ENCODE assay signal across 12 cellular contexts in genomic region chr11:117172678-117173421, GRCh38. TPM values are rescaled to one million over a fixed set of nuclear protein-coding genes. Genes with fewer than 3 reads are reported as not detected.
DNase-seq lines count a peak whose midpoint lies in the region; ATAC-seq, FAIRE-seq and TF ChIP-seq lines count a peak whose summit lies in the region.
"Had no signal": no experiment of that assay in that cellular context is flagged by ENCODE, and none has a peak within 500 bp of the region (broad histone marks: within the 10 kb centered on the region; RNA-seq: fewer than 3 reads in every experiment).

No MANE protein-coding gene starts in this region.

- TF ChIP-seq POLR2A in GM12892 (IDR thresholded peaks at IDR 0.05; ENCODE audit: low read depth, low read length) (no peak), heart left ventricle (IDR thresholded peaks at IDR 0.05) (no peak)

- FAIRE-seq in GM12892 (lab: Jason Lieb, UNC) (peak; percentile 80), urothelium cell line (lab: Jason Lieb, UNC) (no peak)

- no peaks in the 10 kb centered on the region for H3K27me3 Mint-ChIP-seq in activated T-helper 17 cell treated with anti-CD3 and anti-CD28 coated beads, Interleukin-2, amount 50 U/mL, for 72 hours

- H3K27ac Mint-ChIP-seq in activated T-helper 17 cell treated with anti-CD3 and anti-CD28 coated beads, Interleukin-2, amount 50 U/mL, for 72 hours = peak overlapping the region; percentile 38

- ATAC-seq in activated T-helper 17 cell treated with anti-CD3 and anti-CD28 coated beads, Interleukin-2, amount 50 U/mL, for 72 hours (replicated peaks) = no peak
- ATAC-seq in heart left ventricle = peak; percentile 10 to 43 (median 34)
- no peak for ATAC-seq in HG03442 (IDR thresholded peaks at IDR 0.05; ENCODE audit: unreplicated experiment)

- intact Hi-C loops in heart left ventricle (cut with DNase I) = no loop called here

- peak overlapping the region in 10 of 12 donors; percentile 11 to 86 (median 48) for H3K27ac ChIP-seq in heart left ventricle

- H3K4me3 ChIP-seq in heart left ventricle = no peak overlapping the region
- H3K4me3 ChIP-seq: ascending aorta had no signal

- H3K4me1 Mint-ChIP-seq in activated T-helper 17 cell treated with anti-CD3 and anti-CD28 coated beads, Interleukin-2, amount 50 U/mL, for 72 hours = peaks cover 4% of the 10 kb centered on the region

- 56 to 63% (median 60%) methylated on average over 14 of the region's 14 CpGs for WGBS in heart left ventricle, 4 donors

- no peaks in the 10 kb centered on the region for H3K9me3 Mint-ChIP-seq in activated T-helper 17 cell treated with anti-CD3 and anti-CD28 coated beads, Interleukin-2, amount 50 U/mL, for 72 hours

- H3K4me1 ChIP-seq in heart left ventricle = peaks cover 0 to 39% (median 24%) of the 10 kb centered on the region in 12 donors

- TF ChIP-seq CTCF in heart left ventricle (IDR thresholded peaks at IDR 0.05) = no peak

- H3K4me3 Mint-ChIP-seq in activated T-helper 17 cell treated with anti-CD3 and anti-CD28 coated beads, Interleukin-2, amount 50 U/mL, for 72 hours = no peak overlapping the region

- H3K27me3 ChIP-seq in heart left ventricle = no peaks in the 10 kb centered on the region
- H3K27me3 ChIP-seq: ascending aorta had no signal

- no peaks in the 10 kb centered on the region for H3K9me3 ChIP-seq in heart left ventricle
- H3K9me3 ChIP-seq: ascending aorta had no signal

- H3K36me3 Mint-ChIP-seq in activated T-helper 17 cell treated with anti-CD3 and anti-CD28 coated beads, Interleukin-2, amount 50 U/mL, for 72 hours (ENCODE audit: low read depth) = peaks cover 42% of the 10 kb centered on the region

- peaks cover 0 to 40% (median 34%) of the 10 kb centered on the region in 9 donors for H3K36me3 ChIP-seq in heart left ventricle

- no peak for DNase-seq in GM12892 (ENCODE audit: insufficient read length)
- DNase-seq in heart left ventricle = no peak
- peak; percentile 57 for DNase-seq in pons (ENCODE audit: low spot score)
- DNase-seq in activated effector memory CD4-positive, alpha-beta T cell treated with anti-CD3 and anti-CD28 coated beads, Interleukin-2, amount 50 U/mL, for 16 hours = no peak
- DNase-seq in GF-D8 (lab: John Stamatoyannopoulos, UW) = no peak
- DNase-seq in urothelium cell line (ENCODE audit: low spot score) = no peak
- DNase-seq: DMS53; NCI-H526 treated with DMSO at 0.1 percent for 48 hours; stimulated activated CD4-positive, alpha-beta T cell treated with anti-CD3 and anti-CD28 coated beads, Interleukin-12 subunit alpha, Interleukin-12 subunit beta, amount 100 ng/mL, for 4 hours had no signal

RNA-seq across cellular contexts. Expression of gene SIDT2, which starts 5.7 kb away (rescaled TPM):
- 13.6 TPM for polyA plus RNA-seq in GM12892 (2012; ENCODE audit: missing spikeins)
- 10 to 100 TPM; 25.0 to 43.9 TPM for total RNA-seq in activated T-helper 17 cell treated with anti-CD3 and anti-CD28 coated beads, Interleukin-2, amount 50 U/mL, for 72 hours
- total RNA-seq in heart left ventricle = 10 to 100 TPM; 17.2 to 45.5 (median 22.2) TPM
- 10 to 100 TPM; 13.9 to 14.5 TPM for polyA plus RNA-seq in heart left ventricle

RNA-seq across cellular contexts. Expression of gene TAGLN, which starts 26.3 kb away (rescaled TPM):
- polyA plus RNA-seq in GM12892 (2012; ENCODE audit: missing spikeins) = 4.5 TPM
- total RNA-seq in activated T-helper 17 cell treated with anti-CD3 and anti-CD28 coated beads, Interleukin-2, amount 50 U/mL, for 72 hours = 1 to 10 TPM; 5.1 to 9.6 TPM
- total RNA-seq in heart left ventricle = 100 to 1,000 TPM in 7 of 9 donors, 10 to 100 TPM in 2; 63.7 to 338 (median 173) TPM
- 100 to 1,000 TPM; 319 to 399 TPM for polyA plus RNA-seq in heart left ventricle

RNA-seq across cellular contexts. Expression of gene PAFAH1B2, which starts 28.8 kb away (rescaled TPM):
- polyA plus RNA-seq in GM12892 (2012; ENCODE audit: missing spikeins) = 22.2 TPM
- total RNA-seq in activated T-helper 17 cell treated with anti-CD3 and anti-CD28 coated beads, Interleukin-2, amount 50 U/mL, for 72 hours = 10 to 100 TPM; 53.7 to 87.6 TPM
- total RNA-seq in heart left ventricle = 10 to 100 TPM; 46.8 to 81.1 (median 68.8) TPM
- 10 to 100 TPM; 16.7 to 33.3 TPM for polyA plus RNA-seq in heart left ventricle

RNA-seq across cellular contexts. Expression of gene PCSK7, which starts 59.0 kb away (rescaled TPM):
- polyA plus RNA-seq in GM12892 (2012; ENCODE audit: missing spikeins) = 41.6 TPM
- 100 to 1,000 TPM; 101 to 106 TPM for total RNA-seq in activated T-helper 17 cell treated with anti-CD3 and anti-CD28 coated beads, Interleukin-2, amount 50 U/mL, for 72 hours
- 10 to 100 TPM; 16.9 to 43.4 (median 25.5) TPM for total RNA-seq in heart left ventricle
- polyA plus RNA-seq in heart left ventricle = 10 to 100 TPM; 27.8 to 34.6 TPM

RNA-seq across cellular contexts. Expression of gene RNF214, which starts 59.6 kb away (rescaled TPM):
- polyA plus RNA-seq in GM12892 (2012; ENCODE audit: missing spikeins) = 10.9 TPM
- total RNA-seq in activated T-helper 17 cell treated with anti-CD3 and anti-CD28 coated beads, Interleukin-2, amount 50 U/mL, for 72 hours = 10 to 100 TPM; 15.3 to 18.6 TPM
- total RNA-seq in heart left ventricle = 10 to 100 TPM; 16.1 to 31.9 (median 23.4) TPM
- polyA plus RNA-seq in heart left ventricle = 10 to 100 TPM in 1 of 2 donors, 1 to 10 TPM in 1; 8.0 to 12.9 TPM

Comparison
In these comparisons a context has a peak if more than half of its experiments do, and no peak if none do; other contexts are left out.
1. ATAC-seq: peak in heart left ventricle (4 of 4); none in activated T-helper 17 cell treated with anti-CD3 and anti-CD28 coated beads, Interleukin-2, amount 50 U/mL, for 72 hours (single experiment) and HG03442 (single experiment).
2. RNA of gene TAGLN, which starts 26.3 kb away (total RNA-seq): 63.7 to 338 TPM in heart left ventricle; 5.1 to 9.6 TPM in activated T-helper 17 cell treated with anti-CD3 and anti-CD28 coated beads, Interleukin-2, amount 50 U/mL, for 72 hours; every median in the first group is over 4 times any median in the second.